Comparison of ENCODE assay signal across 9 cellular contexts in the genomic region with DNA sequence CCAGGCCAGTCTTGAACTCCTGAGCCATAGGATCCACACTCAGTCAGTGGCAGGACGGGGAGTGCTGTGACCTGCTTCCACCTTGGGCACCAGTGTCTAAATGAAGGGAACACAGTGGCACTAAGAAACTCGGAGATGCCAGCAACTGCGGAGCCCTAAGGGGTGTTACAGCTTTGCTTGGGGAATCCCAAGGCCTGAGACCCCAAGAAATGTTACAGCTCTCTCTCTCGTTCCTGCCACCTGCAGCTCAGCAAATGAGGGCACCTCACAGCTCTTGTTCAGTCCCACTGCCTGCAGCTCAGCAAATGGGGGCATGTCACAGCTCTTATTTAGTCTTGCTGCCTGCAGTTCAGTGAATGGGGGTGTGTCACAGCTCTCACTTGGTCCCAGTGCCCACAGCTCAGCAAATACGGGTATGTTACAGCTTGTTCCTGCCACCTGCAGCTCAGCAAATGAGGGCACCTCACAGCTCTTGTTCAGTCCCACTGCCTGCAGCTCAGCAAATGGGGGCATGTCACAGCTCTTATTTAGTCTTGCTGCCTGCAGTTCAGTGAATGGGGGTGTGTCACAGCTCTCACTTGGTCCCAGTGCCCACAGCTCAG. TPM values are rescaled to one million over a fixed set of nuclear protein-coding genes. Genes with fewer than 3 reads are reported as not detected.
"Had no signal": no experiment of that assay in that cellular context is flagged by ENCODE, and none has a peak within 500 bp of the region (broad histone marks: within the 10 kb centered on the region; RNA-seq: fewer than 3 reads in every experiment).

No MANE protein-coding gene starts in this region.

RNA-seq across cellular contexts. Expression of a gene that starts 2.5 kb away (rescaled TPM):
- total RNA-seq: cardiac muscle cell, dermis microvascular lymphatic vessel endothelial cell, fibroblast of lung, foreskin keratinocyte, renal cortical epithelial cell had no signal
- polyA plus RNA-seq: cardiac muscle cell, fibroblast of lung, foreskin keratinocyte, hepatocyte, neural cell had no signal

RNA-seq across cellular contexts. Expression of a gene that starts 24.9 kb away (rescaled TPM):
- total RNA-seq: cardiac muscle cell, dermis microvascular lymphatic vessel endothelial cell, endodermal cell, fibroblast of lung, occipital lobe, renal cortical epithelial cell had no signal
- polyA plus RNA-seq: cardiac muscle cell, fibroblast of lung, hepatocyte, neural cell had no signal
